ENCODE assay signal across 9 cellular contexts in genomic region chr1:207414606-207415108, GRCh38. TPM values are rescaled to one million over a fixed set of nuclear protein-coding genes. Genes with fewer than 3 reads are reported as not detected.
A peak's percentile ranks its signal among the peaks of the same experiment; 100 is the strongest.
DNase-seq lines count a peak whose midpoint lies in the region; ATAC-seq and TF ChIP-seq lines count a peak whose summit lies in the region.
"Had no signal": no experiment of that assay in that cellular context is flagged by ENCODE, and none has a peak within 500 bp of the region (broad histone marks: within the 10 kb centered on the region; RNA-seq: fewer than 3 reads in every experiment).

No MANE protein-coding gene starts in this region.

- TF ChIP-seq CTCF in GM06990 (IDR thresholded peaks at IDR 0.05; ENCODE audit: insufficient read depth, low read length, poor library complexity, severe bottlenecking) (no peak), lower leg skin (IDR thresholded peaks at IDR 0.05) (no peak), WERI-Rb-1 (IDR thresholded peaks at IDR 0.05; ENCODE audit: low read depth, low read length) (no peak)

- intact Hi-C loops in lower leg skin (cut with DNase I; ENCODE audit: low total_unique reads): no loop called here

- H3K4me3 Mint-ChIP-seq in activated naive CD4-positive, alpha-beta T cell treated with anti-CD3 and anti-CD28 coated beads, Interleukin-2, amount 10 ng/mL, durations not matched to agents 7 days and 5 days: no peak overlapping the region

- H3K4me3 ChIP-seq in GM06990 (replicated peaks; ENCODE audit: low read depth, low read length) (no peak overlapping the region), lower leg skin (ENCODE audit: low read depth, poor library complexity, severe bottlenecking) (no peak overlapping the region), WERI-Rb-1 (ENCODE audit: low read depth, low read length) (no peak overlapping the region)

- CTCF ChIA-PET in activated naive CD4-positive, alpha-beta T cell treated with anti-CD3 and anti-CD28 coated beads, Interleukin-2, amount 10 ng/mL, durations not matched to agents 7 days and 5 days (lab: Charles Lee): no interaction called here

- no peak for TF ChIP-seq POLR2A in lower leg skin (IDR thresholded peaks at IDR 0.05)

- H3K4me1 Mint-ChIP-seq in activated naive CD4-positive, alpha-beta T cell treated with anti-CD3 and anti-CD28 coated beads, Interleukin-2, amount 10 ng/mL, durations not matched to agents 7 days and 5 days: peaks cover 25% of the 10 kb centered on the region

- ATAC-seq in GM21360 (IDR thresholded peaks at IDR 0.05; ENCODE audit: unreplicated experiment) (peak; percentile 64), HG03469 (IDR thresholded peaks at IDR 0.05; ENCODE audit: unreplicated experiment) (peak; percentile 81)

- no peaks in the 10 kb centered on the region for H3K36me3 Mint-ChIP-seq in activated naive CD4-positive, alpha-beta T cell treated with anti-CD3 and anti-CD28 coated beads, Interleukin-2, amount 10 ng/mL, durations not matched to agents 7 days and 5 days

- no peak overlapping the region for H3K27ac ChIP-seq in WERI-Rb-1

- H3K9me3 ChIP-seq in WERI-Rb-1 (ENCODE audit: severe bottlenecking): peaks cover 10% of the 10 kb centered on the region

- peak overlapping the region; percentile 20 for H3K27ac Mint-ChIP-seq in activated naive CD4-positive, alpha-beta T cell treated with anti-CD3 and anti-CD28 coated beads, Interleukin-2, amount 10 ng/mL, durations not matched to agents 7 days and 5 days

- H3K27me3 ChIP-seq in GM06990 (replicated peaks; ENCODE audit: control insufficient read depth, insufficient read depth, low read length) (no peaks in the 10 kb centered on the region), WERI-Rb-1 (ENCODE audit: insufficient read depth, low read depth, severe bottlenecking) (peaks cover 97% of the 10 kb centered on the region)

- no peaks in the 10 kb centered on the region for H3K9me3 Mint-ChIP-seq in activated naive CD4-positive, alpha-beta T cell treated with anti-CD3 and anti-CD28 coated beads, Interleukin-2, amount 10 ng/mL, durations not matched to agents 7 days and 5 days

- peaks cover 9% of the 10 kb centered on the region for H3K27me3 Mint-ChIP-seq in activated naive CD4-positive, alpha-beta T cell treated with anti-CD3 and anti-CD28 coated beads, Interleukin-2, amount 10 ng/mL, durations not matched to agents 7 days and 5 days

- DNase-seq in GM06990 (ENCODE audit: extremely low read depth, insufficient read length) (peak; percentile 71), lower leg skin (ENCODE audit: low spot score in 2 of 2) (no peak), WERI-Rb-1 (no peak), DMS153 (lab: John Stamatoyannopoulos, UW) (no peak)
- DNase-seq in activated naive CD4-positive, alpha-beta T cell treated with anti-CD3 and anti-CD28 coated beads, Interleukin-2, amount 10 ng/mL, durations not matched to agents 7 days and 5 days: peak; percentile 49
- DNase-seq in activated effector memory CD4-positive, alpha-beta T cell treated with anti-CD3 and anti-CD28 coated beads, Interleukin-2, amount 50 U/mL, for 16 hours: no peak

- 57 to 69% methylated on average over 4 of the region's 4 CpGs for WGBS in lower leg skin, 2 donors

- H3K36me3 ChIP-seq in GM06990 (ENCODE audit: control insufficient read depth, insufficient read depth, low read length) (no peaks in the 10 kb centered on the region), WERI-Rb-1 (no peaks in the 10 kb centered on the region)

RNA-seq across cellular contexts. Expression of gene CR2, which starts 39.5 kb away (rescaled TPM):
- total RNA-seq in lower leg skin: under 1 TPM in 2 of 4 donors, not detected in 2; 0.06 to 0.07 TPM
- total RNA-seq: frontal cortex had no signal

Comparison
In these comparisons a context has a peak if more than half of its experiments do, and no peak if none do; other contexts are left out.
1. DNase-seq: peak in GM06990 (single experiment) and activated naive CD4-positive, alpha-beta T cell treated with anti-CD3 and anti-CD28 coated beads, Interleukin-2, amount 10 ng/mL, durations not matched to agents 7 days and 5 days (single experiment); none in activated effector memory CD4-positive, alpha-beta T cell treated with anti-CD3 and anti-CD28 coated beads, Interleukin-2, amount 50 U/mL, for 16 hours (single experiment), lower leg skin (0 of 2), WERI-Rb-1 (single experiment) and DMS153 (single experiment).